Comparison of ENCODE assay signal across 27 cellular contexts in genomic region chr5:107979900-107980299, GRCh38.
DNase-seq lines count a peak whose midpoint lies in the region; ATAC-seq, FAIRE-seq and TF ChIP-seq lines count a peak whose summit lies in the region.
"Had no signal": no experiment of that assay in that cellular context is flagged by ENCODE, and none has a peak within 500 bp of the region (broad histone marks: within the 10 kb centered on the region; RNA-seq: fewer than 3 reads in every experiment).

No MANE protein-coding gene starts in this region.

- RAD21 ChIA-PET in GM12878 (lab: Charles Lee; ENCODE audit: unreplicated experiment), result interaction anchor here (1.3 kb wide), 1 partner anchor 165 kb away, joined by 4 read pairs; no protein-coding TSS in a partner anchor

- no peaks in the 10 kb centered on the region for H4K20me1 ChIP-seq in GM12878 (ENCODE audit: control insufficient read depth, insufficient read depth)

- POLR2A ChIA-PET in CD8-positive, alpha-beta memory T cell (lab: Charles Lee), result no interaction called here
- POLR2A ChIA-PET in GM12878 (lab: Charles Lee), result interaction anchor here (0.9 kb wide), 1 partner anchor 11 kb away, joined by 3 read pairs; no protein-coding TSS in a partner anchor

- CTCF ChIA-PET in CD8-positive, alpha-beta memory T cell (lab: Charles Lee), result interaction anchor here (0.9 kb wide), 1 partner anchor 29 kb away, joined by 3 read pairs; no protein-coding TSS in a partner anchor
- CTCF ChIA-PET in GM12878 (lab: Yijun Ruan, JAX), result no interaction called here

- no peak overlapping the region for H3K9ac ChIP-seq in GM12878 (ENCODE audit: control insufficient read depth, insufficient read depth, low read length)
- H3K9ac ChIP-seq: parathyroid adenoma had no signal

- H3K79me2 ChIP-seq in GM12878 (ENCODE audit: control insufficient read depth, insufficient read depth, low read length), result no peaks in the 10 kb centered on the region
- H3K79me2 ChIP-seq: parathyroid adenoma had no signal

- in situ Hi-C loops in GM12878 (cut with MboI), result no loop called here

- peaks cover 33 to 40% (median 40%) of the 10 kb centered on the region in 3 donors for H3K4me1 Mint-ChIP-seq in CD8-positive, alpha-beta memory T cell
- H3K4me1 Mint-ChIP-seq: nephron had no signal

- H3K9me3 ChIP-seq in CD8-positive, alpha-beta memory T cell (ENCODE audit: low read length), result no peaks in the 10 kb centered on the region
- H3K9me3 ChIP-seq in GM12878 (replicated peaks; ENCODE audit: control insufficient read depth, insufficient read depth, low read length), result no peaks in the 10 kb centered on the region
- H3K9me3 ChIP-seq in aorta (ENCODE audit: control insufficient read depth, low read length), result no peaks in the 10 kb centered on the region
- H3K9me3 ChIP-seq: HAP-1, left lung, spleen, thyroid gland had no signal

- H3K4me1 ChIP-seq in CD8-positive, alpha-beta memory T cell (ENCODE audit: insufficient read depth, low read length), result no peaks in the 10 kb centered on the region
- no peaks in the 10 kb centered on the region for H3K4me1 ChIP-seq in GM12878 (ENCODE audit: control insufficient read depth, insufficient read depth, low read length)
- H3K4me1 ChIP-seq in aorta (ENCODE audit: control insufficient read depth in 1 of 2, insufficient read depth in 2 of 2, low read length in 2 of 2), result no peaks in the 10 kb centered on the region
- H3K4me1 ChIP-seq: left lung, parathyroid adenoma had no signal

- DNase-seq in CD8-positive, alpha-beta memory T cell, result peak in 1 of 5 donors; percentile 7
- DNase-seq in GM12878 (ENCODE audit: low read depth, low spot score), result no peak
- DNase-seq in aorta, result no peak
- no peak for DNase-seq in foreskin melanocyte
- DNase-seq: activated CD4-positive, alpha-beta T cell treated with anti-CD3 and anti-CD28 coated beads, Interleukin-2, amount 10 ng/mL, durations not matched to agents 7 days and 5 days; activated effector memory CD4-positive, alpha-beta T cell treated with Interleukin-2 at 50 U/mL for 16 hours; erythroblast; left lung; NCI-H1048; NCI-H187; NCI-H526 treated with DMSO at 0.1 percent for 48 hours; spleen; stimulated activated CD4-positive, alpha-beta T cell treated with anti-CD3 and anti-CD28 coated beads, Interleukin-2, amount 100 ng/mL, for 48 hours; stimulated activated naive CD4-positive, alpha-beta T cell treated with Interleukin-2 at 50 U/mL for 16 hours; T-helper 9 cell; thyroid gland; WERI-Rb-1 had no signal

- no peak overlapping the region for H2AFZ ChIP-seq in GM12878 (ENCODE audit: control insufficient read depth, low read depth, low read length)
- H2AFZ ChIP-seq: parathyroid adenoma had no signal

- no peak overlapping the region for H3K4me2 ChIP-seq in GM12878 (ENCODE audit: control insufficient read depth, insufficient read depth)

- intact Hi-C loops in GM12878 (cut with micrococcal nuclease; ENCODE audit: unreplicated experiment), result no loop called here
- intact Hi-C loops in aorta (cut with DNase I), result no loop called here

- TF ChIP-seq RAD21 in GM12878 (IDR thresholded peaks at IDR 0.05; ENCODE audit: insufficient read depth, low read depth, low read length), result no peak

- peaks cover 0 to 4% (median 1%) of the 10 kb centered on the region in 3 donors for H3K36me3 Mint-ChIP-seq in CD8-positive, alpha-beta memory T cell
- H3K36me3 Mint-ChIP-seq: brain, mesothelial cell of epicardium had no signal

- H3K27me3 Mint-ChIP-seq in CD8-positive, alpha-beta memory T cell, result no peaks in the 10 kb centered on the region
- H3K27me3 Mint-ChIP-seq: activated CD4-positive, alpha-beta T cell treated with anti-CD3 and anti-CD28 coated beads, Interleukin-2, amount 10 ng/mL, durations not matched to agents 7 days and 5 days; brain had no signal

- no TSS peak for BruUV-seq in GM12878 (replicated peaks; lab: Mats Ljungman, UMichigan)

- H3K36me3 ChIP-seq in CD8-positive, alpha-beta memory T cell (ENCODE audit: insufficient read depth, low read length), result no peaks in the 10 kb centered on the region
- H3K36me3 ChIP-seq in GM12878 (ENCODE audit: control insufficient read depth in 2 of 2, insufficient read depth in 2 of 2, low read length in 1 of 2) (no peaks in the 10 kb centered on the region), aorta (ENCODE audit: control insufficient read depth in 1 of 2, insufficient read depth in 2 of 2, low read length in 1 of 2) (no peaks in the 10 kb centered on the region)
- H3K36me3 ChIP-seq: HAP-1, left lung, spleen, thyroid gland, WERI-Rb-1 had no signal

- ATAC-seq in GM18505 (IDR thresholded peaks at IDR 0.05; ENCODE audit: unreplicated experiment) (peak; percentile 50), HG02852 (IDR thresholded peaks at IDR 0.05; ENCODE audit: unreplicated experiment) (peak; percentile 56), GM12878 (peak; percentile 30; the same call in 1 of the 3 replicates), GM21737 (IDR thresholded peaks at IDR 0.05; ENCODE audit: unreplicated experiment) (no peak), aorta (ENCODE audit: low FRiP score) (no peak), GM18909 (IDR thresholded peaks at IDR 0.05; ENCODE audit: poor library complexity, unreplicated experiment) (no peak)
- ATAC-seq: left lung had no signal

- WGBS in GM12878 (ENCODE audit: insufficient coverage, insufficient replicate concordance, low lambda C conversion rate, missing lambda C conversion rate), result 93% methylated on average over 2 of the region's 2 CpGs
- 93 to 94% methylated on average over 2 of the region's 2 CpGs for WGBS in aorta, 2 donors

- H3K27ac ChIP-seq in CD8-positive, alpha-beta memory T cell (ENCODE audit: low read depth, low read length), result no peak overlapping the region
- H3K27ac ChIP-seq in GM12878 (ENCODE audit: control insufficient read depth, insufficient read depth) (no peak overlapping the region), aorta (ENCODE audit: low read depth in 1 of 2, low read length in 2 of 2) (no peak overlapping the region)
- H3K27ac ChIP-seq: HL-60, left lung, parathyroid adenoma, thyroid gland, WERI-Rb-1 had no signal

- no peak for FAIRE-seq in GM12878 (lab: Jason Lieb, UNC)

- H3K4me3 ChIP-seq in CD8-positive, alpha-beta memory T cell (ENCODE audit: low read length), result no peak overlapping the region
- H3K4me3 ChIP-seq in GM12878 (no peak overlapping the region), aorta (ENCODE audit: low read length in 2 of 2) (no peak overlapping the region)
- H3K4me3 ChIP-seq: HAP-1, left lung, spleen, thyroid gland had no signal

- peak overlapping the region in 3 of 8 donors; percentile 19 to 53 (median 19) for H3K27ac Mint-ChIP-seq in CD8-positive, alpha-beta memory T cell
- H3K27ac Mint-ChIP-seq: activated CD4-positive, alpha-beta T cell treated with anti-CD3 and anti-CD28 coated beads, Interleukin-2, amount 10 ng/mL, durations not matched to agents 7 days and 5 days; mesothelial cell of epicardium; nephron had no signal

- SMC1A ChIA-PET in GM12878 (lab: Charles Lee; ENCODE audit: uncharacterized antibody, unreplicated experiment), result interaction anchor here (0.7 to 3.1 kb wide), 6 partner anchors 10 to 208 kb away, joined by 3 to 11 read pairs (median 4); no protein-coding TSS in a partner anchor

- TF ChIP-seq CTCF in GM12878 (IDR thresholded peaks at IDR 0.05 in 2 of 3, conservative IDR thresholded peaks at IDR 0.05 in 1 of 3; ENCODE audit: control insufficient read depth in 2 of 3, extremely low read depth in 1 of 3, insufficient read depth in 1 of 3, low read depth in 3 of 3, low read length in 3 of 3), result no peak

- H3K27me3 ChIP-seq in CD8-positive, alpha-beta memory T cell (ENCODE audit: insufficient read depth, low read length, poor library complexity, severe bottlenecking), result no peaks in the 10 kb centered on the region
- H3K27me3 ChIP-seq in GM12878 (replicated peaks in 1 of 2; ENCODE audit: control insufficient read depth in 2 of 2, insufficient read depth in 2 of 2, low read length in 1 of 2) (no peaks in the 10 kb centered on the region), aorta (ENCODE audit: control insufficient read depth in 1 of 2, insufficient read depth in 2 of 2, low read length in 1 of 2) (no peaks in the 10 kb centered on the region)
- H3K27me3 ChIP-seq: left lung, spleen, thyroid gland had no signal

- no peak for TF ChIP-seq POLR2A in GM18505 (IDR thresholded peaks at IDR 0.05; ENCODE audit: borderline replicate concordance, extremely low read depth, insufficient read depth, insufficient read length)
- no peak for TF ChIP-seq POLR2A in GM12878 (IDR thresholded peaks at IDR 0.05; ENCODE audit: low read depth, low read length)

- no peaks in the 10 kb centered on the region for H3K9me3 Mint-ChIP-seq in CD8-positive, alpha-beta memory T cell
- H3K9me3 Mint-ChIP-seq: brain, mesothelial cell of epicardium, nephron had no signal

- no peak for TF ChIP-seq EP300 in GM12878 (IDR thresholded peaks at IDR 0.05; ENCODE audit: borderline replicate concordance in 1 of 2, control insufficient read depth in 1 of 2, low read depth in 2 of 2, low read length in 2 of 2)

- peak overlapping the region in 4 of 7 donors; percentile 24 to 30 (median 28) for H3K4me3 Mint-ChIP-seq in CD8-positive, alpha-beta memory T cell
- H3K4me3 Mint-ChIP-seq: activated CD4-positive, alpha-beta T cell treated with anti-CD3 and anti-CD28 coated beads, Interleukin-2, amount 10 ng/mL, durations not matched to agents 7 days and 5 days; mesothelial cell of epicardium; nephron had no signal

TF ChIP-seq in GM12878, 131 proteins besides CTCF, POLR2A, EP300 and RAD21:
- no peak for TF ChIP-seq WRNIP1 (IDR thresholded peaks at IDR 0.05; ENCODE audit: borderline replicate concordance, low read depth, low read length)
- TF ChIP-seq RUNX3 (IDR thresholded peaks at IDR 0.05; ENCODE audit: low read length), result 0 out of 2 replicates have a peak, but pooled peaks have one; percentile 13
- no peak for TF ChIP-seq HDAC2 (IDR thresholded peaks at IDR 0.05)
TF ChIP-seq in GM12878: peak in this region for 1.

Comparison
In these comparisons a context has a peak if more than half of its experiments do, and no peak if none do; other contexts are left out.
1. ATAC-seq: peak in GM18505 (single experiment), HG02852 (single experiment) and GM12878 (single experiment); none in GM21737 (single experiment), aorta (single experiment) and GM18909 (single experiment).